Comparison of ENCODE assay signal across 21 cellular contexts in genomic region chr7:157470699-157471098, GRCh38.
DNase-seq lines count a peak whose midpoint lies in the region; TF ChIP-seq lines count a peak whose summit lies in the region.
"Had no signal": no experiment of that assay in that cellular context is flagged by ENCODE, and none has a peak within 500 bp of the region (broad histone marks: within the 10 kb centered on the region; RNA-seq: fewer than 3 reads in every experiment).

No MANE protein-coding gene starts in this region.

- H3K4me1 Mint-ChIP-seq in activated CD4-positive, alpha-beta T cell treated with anti-CD3 and anti-CD28 coated beads, Interleukin-2, amount 10 ng/mL, durations not matched to agents 7 days and 5 days = peaks cover 40% of the 10 kb centered on the region

- H3K36me3 ChIP-seq in H7 (replicated peaks; ENCODE audit: control insufficient read depth, insufficient read depth, low read length) (no peaks in the 10 kb centered on the region), sigmoid colon (no peaks in the 10 kb centered on the region)
- H3K36me3 ChIP-seq: prostate gland had no signal

- TF ChIP-seq POLR2A in sigmoid colon (IDR thresholded peaks at IDR 0.05) = no peak

- TF ChIP-seq CTCF in dorsolateral prefrontal cortex (IDR thresholded peaks at IDR 0.05 in 54 of 56, conservative IDR thresholded peaks at IDR 0.05 in 2 of 56; ENCODE audit: low read depth in 1 of 56, partially characterized antibody in 56 of 56) (no peak), sigmoid colon (IDR thresholded peaks at IDR 0.05) (no peak)

- POLR2A ChIA-PET in activated CD4-positive, alpha-beta T cell treated with anti-CD3 and anti-CD28 coated beads, Interleukin-2, amount 10 ng/mL, durations not matched to agents 7 days and 5 days (lab: Charles Lee) = no interaction called here

- H3K9me3 Mint-ChIP-seq in activated CD4-positive, alpha-beta T cell treated with anti-CD3 and anti-CD28 coated beads, Interleukin-2, amount 10 ng/mL, durations not matched to agents 7 days and 5 days = peaks cover 27% of the 10 kb centered on the region

- H3K27me3 Mint-ChIP-seq in activated CD4-positive, alpha-beta T cell treated with anti-CD3 and anti-CD28 coated beads, Interleukin-2, amount 10 ng/mL, durations not matched to agents 7 days and 5 days = peaks cover 3% of the 10 kb centered on the region

- intact Hi-C loops in dorsolateral prefrontal cortex (cut with DNase I) = no loop called here
- intact Hi-C loops in sigmoid colon (cut with DNase I) = no loop called here

- H3K4me1 ChIP-seq in sigmoid colon = peaks cover 0 to 5% (median 2%) of the 10 kb centered on the region in 4 donors
- H3K4me1 ChIP-seq: A549, body of pancreas, prostate gland had no signal

- no peak for TF ChIP-seq EP300 in sigmoid colon (IDR thresholded peaks at IDR 0.05)

- DNase-seq in activated CD4-positive, alpha-beta T cell treated with anti-CD3 and anti-CD28 coated beads, Interleukin-2, amount 10 ng/mL, durations not matched to agents 7 days and 5 days = no peak
- DNase-seq in activated CD4-positive, alpha-beta T cell treated with anti-CD3 and anti-CD28 coated beads for 4 hours = no peak
- DNase-seq in H7 = peak; percentile 32
- DNase-seq in dorsolateral prefrontal cortex = no peak
- peak; percentile 33 for DNase-seq in sigmoid colon
- DNase-seq in UCSD-AML1 (lab: John Stamatoyannopoulos, UW; ENCODE audit: unreplicated experiment) = no peak
- DNase-seq in GOT3 (lab: John Stamatoyannopoulos, UW) = no peak
- no peak for DNase-seq in DMS114 treated with DMSO at 0.1 percent for 48 hours (lab: John Stamatoyannopoulos, UW; ENCODE audit: unreplicated experiment)
- DNase-seq: body of pancreas; DMS153; GDM1; glutamatergic neuron; KG1; left colon; NCI-H2171; stimulated activated naive CD8-positive, alpha-beta T cell treated with anti-CD3 and anti-CD28 coated beads, Interleukin-15, Interleukin-2, amounts not matched to agents 100 U/mL and 50 U/mL, for 24 hours had no signal

- H3K36me3 Mint-ChIP-seq in activated CD4-positive, alpha-beta T cell treated with anti-CD3 and anti-CD28 coated beads, Interleukin-2, amount 10 ng/mL, durations not matched to agents 7 days and 5 days (ENCODE audit: low read depth) = peaks cover 37% of the 10 kb centered on the region

- H3K27me3 ChIP-seq in H7 (ENCODE audit: control insufficient read depth, insufficient read depth, low read length) = no peaks in the 10 kb centered on the region
- peaks cover 0 to 4% (median 0%) of the 10 kb centered on the region in 45 donors for H3K27me3 ChIP-seq in dorsolateral prefrontal cortex
- peaks cover 0 to 23% (median 14%) of the 10 kb centered on the region in 3 donors for H3K27me3 ChIP-seq in sigmoid colon

- H3K27ac ChIP-seq in dorsolateral prefrontal cortex = peak overlapping the region in 31 of 59 donors; percentile 8 to 87 (median 61)
- H3K27ac ChIP-seq in sigmoid colon = no peak overlapping the region
- H3K27ac ChIP-seq: A549, body of pancreas, prostate gland had no signal

- H3K9me3 ChIP-seq in sigmoid colon = peaks cover 0 to 8% (median 5%) of the 10 kb centered on the region in 4 donors
- H3K9me3 ChIP-seq: body of pancreas, prostate gland had no signal

- 70 to 88% methylated on average over 17 of the region's 17 CpGs for WGBS in sigmoid colon, 2 donors

- H3K27ac Mint-ChIP-seq in activated CD4-positive, alpha-beta T cell treated with anti-CD3 and anti-CD28 coated beads, Interleukin-2, amount 10 ng/mL, durations not matched to agents 7 days and 5 days = peak overlapping the region; percentile 91
- H3K27ac Mint-ChIP-seq: nephron, type B pancreatic cell had no signal

- H3K4me3 Mint-ChIP-seq in activated CD4-positive, alpha-beta T cell treated with anti-CD3 and anti-CD28 coated beads, Interleukin-2, amount 10 ng/mL, durations not matched to agents 7 days and 5 days = peak overlapping the region; percentile 58
- H3K4me3 Mint-ChIP-seq: nephron, type B pancreatic cell had no signal

- H3K4me3 ChIP-seq in H7 (ENCODE audit: insufficient read depth, low read depth, low read length) (no peak overlapping the region), dorsolateral prefrontal cortex (no peak overlapping the region), sigmoid colon (no peak overlapping the region)
- H3K4me3 ChIP-seq: A549, body of pancreas, prostate gland, skin epidermis had no signal

- CTCF ChIA-PET in activated CD4-positive, alpha-beta T cell treated with anti-CD3 and anti-CD28 coated beads, Interleukin-2, amount 10 ng/mL, durations not matched to agents 7 days and 5 days (lab: Charles Lee) = interaction anchor here (0.9 kb wide), 1 partner anchor 156 kb away, joined by 3 read pairs; no protein-coding TSS in a partner anchor

Comparison
In these comparisons a context has a peak if more than half of its experiments do, and no peak if none do; other contexts are left out.
1. DNase-seq: peak in H7 (single experiment) and sigmoid colon (single experiment); none in activated CD4-positive, alpha-beta T cell treated with anti-CD3 and anti-CD28 coated beads, Interleukin-2, amount 10 ng/mL, durations not matched to agents 7 days and 5 days (single experiment), activated CD4-positive, alpha-beta T cell treated with anti-CD3 and anti-CD28 coated beads for 4 hours (0 of 2), dorsolateral prefrontal cortex (0 of 10), UCSD-AML1 (single experiment), GOT3 (single experiment) and DMS114 treated with DMSO at 0.1 percent for 48 hours (single experiment).
2. H3K27ac ChIP-seq: peak in dorsolateral prefrontal cortex (31 of 59); none in sigmoid colon (0 of 4).